ENCODE assay signal across 8 cellular contexts in genomic region chr1:178541829-178542553, GRCh38. TPM values are rescaled to one million over a fixed set of nuclear protein-coding genes. Genes with fewer than 3 reads are reported as not detected.
DNase-seq lines count a peak whose midpoint lies in the region; ATAC-seq and TF ChIP-seq lines count a peak whose summit lies in the region.
"Had no signal": no experiment of that assay in that cellular context is flagged by ENCODE, and none has a peak within 500 bp of the region (broad histone marks: within the 10 kb centered on the region; RNA-seq: fewer than 3 reads in every experiment).

No MANE protein-coding gene starts in this region.

- DNase-seq in GM12865 (ENCODE audit: low read depth) (peak; percentile 59), Karpas-422 (peak; percentile 83), endothelial cell (ENCODE audit: low spot score) (peak; percentile 44), mucosa of gallbladder (ENCODE audit: low spot score) (peak; percentile 60), superior temporal gyrus (ENCODE audit: extremely low spot score) (peak; percentile 15)
- peak; percentile 60 for DNase-seq in activated CD4-positive, CD25-positive, alpha-beta regulatory T cell treated with anti-CD3 and anti-CD28 coated beads, Interleukin-2, amount 50 U/mL, for 72 hours

- no peaks in the 10 kb centered on the region for H3K9me2 ChIP-seq in Karpas-422 (replicated peaks; ENCODE audit: insufficient read depth, low read length)

- H3K4me3 ChIP-seq in GM12865 (ENCODE audit: low read depth, low read length) (peak overlapping the region; percentile 87), Karpas-422 (ENCODE audit: low read length) (peak overlapping the region; percentile 74)

- H3K27me3 ChIP-seq in Karpas-422 (ENCODE audit: low read length): no peaks in the 10 kb centered on the region

- peak; percentile 57 for ATAC-seq in GM21723 (IDR thresholded peaks at IDR 0.05; ENCODE audit: unreplicated experiment)

- peak overlapping the region; percentile 91 for H3K9ac ChIP-seq in Karpas-422 (ENCODE audit: low read length)

- H3K79me2 ChIP-seq in Karpas-422 (ENCODE audit: low read length): peaks cover 37% of the 10 kb centered on the region

- no peaks in the 10 kb centered on the region for H4K20me1 ChIP-seq in Karpas-422 (ENCODE audit: insufficient read depth, low read depth, low read length)

- H3K4me1 Mint-ChIP-seq in endothelial cell (ENCODE audit: unreplicated experiment): peaks cover 7% of the 10 kb centered on the region

- no peaks in the 10 kb centered on the region for H3K36me3 Mint-ChIP-seq in endothelial cell (ENCODE audit: low read depth, unreplicated experiment)

- H3K9me3 ChIP-seq in Karpas-422 (ENCODE audit: low read length): no peaks in the 10 kb centered on the region

- TF ChIP-seq CTCF in GM12865 (IDR thresholded peaks at IDR 0.05; ENCODE audit: insufficient read depth, low read depth, low read length, missing control alignments) (no peak), endothelial cell (IDR thresholded peaks at IDR 0.05; ENCODE audit: unreplicated experiment) (no peak)

- H2AFZ ChIP-seq in Karpas-422 (ENCODE audit: low read length): peak overlapping the region; percentile 24; the same call in 1 of the 2 replicates

- peak overlapping the region; percentile 94 for H3K4me3 Mint-ChIP-seq in endothelial cell (ENCODE audit: unreplicated experiment)

- peaks cover 27% of the 10 kb centered on the region for H3K36me3 ChIP-seq in Karpas-422 (ENCODE audit: insufficient read depth, low read length)

- H3K27me3 Mint-ChIP-seq in endothelial cell (ENCODE audit: unreplicated experiment): peaks cover 4% of the 10 kb centered on the region

- peak overlapping the region; percentile 81 for H3K4me2 ChIP-seq in Karpas-422 (ENCODE audit: low read depth, low read length, poor library complexity, severe bottlenecking)

- H3K4me1 ChIP-seq in Karpas-422 (ENCODE audit: low read length): peaks cover 63% of the 10 kb centered on the region

- H3K27ac ChIP-seq in Karpas-422 (ENCODE audit: low read length): peak overlapping the region; percentile 96

- no peaks in the 10 kb centered on the region for H3K9me3 Mint-ChIP-seq in endothelial cell (ENCODE audit: unreplicated experiment)

- peak overlapping the region; percentile 75 for H3K27ac Mint-ChIP-seq in endothelial cell (ENCODE audit: unreplicated experiment)

RNA-seq across cellular contexts. Expression of gene TEX35, which starts 29.1 kb away (rescaled TPM):
- 0.18 and 0.26 TPM in 2 replicates for total RNA-seq in Karpas-422 (2014; rRNA removed; shearing (Covaris generic); ENCODE audit: low replicate concordance)
- total RNA-seq in endothelial cell (ENCODE audit: unreplicated experiment): not detected
- not detected for total RNA-seq in mucosa of gallbladder
- total RNA-seq: lung microvascular endothelial cell had no signal

RNA-seq across cellular contexts. Expression of gene CLEC20A, which starts 45.2 kb away (rescaled TPM):
- total RNA-seq in Karpas-422 (2014; rRNA removed; shearing (Covaris generic); ENCODE audit: low replicate concordance): not detected in 2 replicates
- total RNA-seq in endothelial cell (ENCODE audit: unreplicated experiment) (not detected), mucosa of gallbladder (0.20 TPM)
- total RNA-seq: lung microvascular endothelial cell had no signal

Comparison
In these comparisons a context has a peak if more than half of its experiments do, and no peak if none do; other contexts are left out.
1. Peak in every context shown above with its lines: DNase-seq, ATAC-seq, H3K4me3 ChIP-seq and H3K27ac ChIP-seq.
2. DNase-seq: peak in every context shown above with its lines; median percentile 83 in Karpas-422; 60 in activated CD4-positive, CD25-positive, alpha-beta regulatory T cell treated with anti-CD3 and anti-CD28 coated beads, Interleukin-2, amount 50 U/mL, for 72 hours; 60 in mucosa of gallbladder; 59 in GM12865; 44 in endothelial cell; 15 in superior temporal gyrus.